1 cellular context compared by ENCODE assay signal in the genomic region with DNA sequence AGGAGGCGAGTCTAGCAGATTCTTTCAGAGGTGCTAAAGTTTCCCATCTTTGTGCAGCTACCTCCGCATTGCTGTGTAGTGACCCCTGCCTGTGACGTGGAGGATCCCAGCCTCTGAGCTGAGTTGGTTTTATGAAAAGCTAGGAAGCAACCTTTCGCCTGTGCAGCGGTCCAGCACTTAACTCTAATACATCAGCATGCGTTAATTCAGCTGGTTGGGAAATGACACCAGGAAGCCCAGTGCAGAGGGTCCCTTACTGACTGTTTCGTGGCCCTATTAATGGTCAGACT.
TF ChIP-seq lines count a peak whose summit lies in the region.

No MANE protein-coding gene starts in this region.

TF ChIP-seq in endothelial cell of umbilical vein, 7 proteins besides CTCF, POLR2A, EP300 and RAD21:
- TF ChIP-seq EZH2 (IDR thresholded peaks at IDR 0.05; ENCODE audit: borderline replicate concordance, low read depth, low read length, severe bottlenecking) (no peak), FOS (IDR thresholded peaks at IDR 0.05; ENCODE audit: borderline replicate concordance, insufficient read depth, low read length) (no peak), POLR2AphosphoS5 (IDR thresholded peaks at IDR 0.05; ENCODE audit: insufficient read depth, low read depth, low read length) (no peak), GATA2 (IDR thresholded peaks at IDR 0.05; ENCODE audit: insufficient read depth, insufficient read length, low read depth, low read length) (no peak), MYC (IDR thresholded peaks at IDR 0.05; ENCODE audit: low read depth, low read length) (no peak), MAX (IDR thresholded peaks at IDR 0.05; ENCODE audit: insufficient read depth, insufficient read length) (no peak), JUN (IDR thresholded peaks at IDR 0.05; ENCODE audit: borderline replicate concordance, insufficient read depth, insufficient read length, low read depth) (no peak)
